ENCODE assay signal across 20 cellular contexts in the genomic region with DNA sequence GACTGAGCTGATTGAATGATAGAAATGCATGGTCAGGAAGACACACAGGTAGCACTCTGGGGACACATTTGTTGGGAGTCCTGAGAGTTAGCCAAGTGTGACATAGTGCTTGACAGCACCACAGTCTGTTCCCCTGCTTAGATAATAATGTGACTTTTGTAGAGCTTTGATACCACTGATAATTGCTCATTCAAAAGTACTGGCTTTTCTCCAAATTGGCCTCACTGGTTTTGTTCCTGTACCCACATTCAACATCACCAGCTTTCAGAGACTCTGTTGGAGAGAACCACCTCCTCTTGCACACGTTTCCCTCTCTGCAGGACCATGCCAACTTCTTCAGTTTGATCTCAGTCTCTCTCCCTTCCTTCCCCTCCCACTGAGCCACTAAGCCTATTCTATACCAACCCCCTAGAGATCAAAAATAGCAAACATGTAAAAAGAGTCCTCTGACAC. TPM values are rescaled to one million over a fixed set of nuclear protein-coding genes. Genes with fewer than 3 reads are reported as not detected.
DNase-seq lines count a peak whose midpoint lies in the region; ATAC-seq, FAIRE-seq and TF ChIP-seq lines count a peak whose summit lies in the region.
"Had no signal": no experiment of that assay in that cellular context is flagged by ENCODE, and none has a peak within 500 bp of the region (broad histone marks: within the 10 kb centered on the region; RNA-seq: fewer than 3 reads in every experiment).

No MANE protein-coding gene starts in this region.

- no peaks in the 10 kb centered on the region for H4K20me1 ChIP-seq in astrocyte (ENCODE audit: insufficient read depth, low read length)

- peak; percentile 16 for ATAC-seq in activated CD8-positive, alpha-beta memory T cell treated with anti-CD3 and anti-CD28 coated beads, Interleukin-2, amount 10 ng/mL, durations not matched to agents 7 days and 5 days
- peak; percentile 47 for ATAC-seq in stimulated activated naive CD8-positive, alpha-beta T cell treated with anti-CD3 and anti-CD28 coated beads, Interleukin-15, amount 100 ng/mL, for 72 hours
- ATAC-seq: heart left ventricle had no signal

- H3K27me3 ChIP-seq in astrocyte (ENCODE audit: insufficient read depth, low read length): peaks cover 2% of the 10 kb centered on the region
- H3K27me3 ChIP-seq: heart left ventricle had no signal

- H3K4me3 Mint-ChIP-seq in activated CD8-positive, alpha-beta memory T cell treated with anti-CD3 and anti-CD28 coated beads, Interleukin-2, amount 10 ng/mL, durations not matched to agents 7 days and 5 days: no peak overlapping the region
- no peak overlapping the region for H3K4me3 Mint-ChIP-seq in astrocyte (ENCODE audit: unreplicated experiment)
- peak overlapping the region; percentile 11 to 34 for H3K4me3 Mint-ChIP-seq in stimulated activated naive CD8-positive, alpha-beta T cell treated with anti-CD3 and anti-CD28 coated beads, Interleukin-15, amount 100 ng/mL, for 72 hours

- TF ChIP-seq POLR2A in GM12891 (IDR thresholded peaks at IDR 0.05; ENCODE audit: low read depth, low read length): no peak

- FAIRE-seq in astrocyte (lab: Jason Lieb, UNC): peak; percentile 32
- FAIRE-seq in GM12891 (lab: Jason Lieb, UNC): no peak
- FAIRE-seq: G401.6, GM18507 had no signal

- H2AFZ ChIP-seq in astrocyte (ENCODE audit: low read depth, low read length): no peak overlapping the region
- H2AFZ ChIP-seq: PC-9 had no signal

- peak overlapping the region; percentile 24 for H3K27ac Mint-ChIP-seq in activated CD8-positive, alpha-beta memory T cell treated with anti-CD3 and anti-CD28 coated beads, Interleukin-2, amount 10 ng/mL, durations not matched to agents 7 days and 5 days
- H3K27ac Mint-ChIP-seq in astrocyte (ENCODE audit: unreplicated experiment): no peak overlapping the region
- peak overlapping the region in 1 of 2 donors; percentile 75 for H3K27ac Mint-ChIP-seq in stimulated activated naive CD8-positive, alpha-beta T cell treated with anti-CD3 and anti-CD28 coated beads, Interleukin-15, amount 100 ng/mL, for 72 hours

- H3K27me3 Mint-ChIP-seq in activated CD8-positive, alpha-beta memory T cell treated with anti-CD3 and anti-CD28 coated beads, Interleukin-2, amount 10 ng/mL, durations not matched to agents 7 days and 5 days: no peaks in the 10 kb centered on the region
- H3K27me3 Mint-ChIP-seq in astrocyte (ENCODE audit: low read depth, unreplicated experiment): no peaks in the 10 kb centered on the region
- H3K27me3 Mint-ChIP-seq in stimulated activated naive CD8-positive, alpha-beta T cell treated with anti-CD3 and anti-CD28 coated beads, Interleukin-15, amount 100 ng/mL, for 72 hours: no peaks in the 10 kb centered on the region

- H3K36me3 ChIP-seq in astrocyte (ENCODE audit: insufficient read depth, low read length): no peaks in the 10 kb centered on the region
- H3K36me3 ChIP-seq: heart left ventricle had no signal

- DNase-seq in activated CD8-positive, alpha-beta memory T cell treated with anti-CD3 and anti-CD28 coated beads, Interleukin-2, amount 10 ng/mL, durations not matched to agents 7 days and 5 days: no peak
- no peak for DNase-seq in activated CD8-positive, alpha-beta memory T cell treated with anti-CD3 and anti-CD28 coated beads for 24 hours
- DNase-seq in NCI-H1105 treated with DMSO at 0.1 percent for 48 hours (lab: John Stamatoyannopoulos, UW) (peak; percentile 95), astrocyte (ENCODE audit: low read depth) (no peak), GM19240 (ENCODE audit: insufficient read length, low spot score) (no peak), SKM-1 (lab: John Stamatoyannopoulos, UW; ENCODE audit: unreplicated experiment) (no peak), GM12891 (ENCODE audit: insufficient read length, low spot score) (no peak)
- DNase-seq in stimulated activated naive CD8-positive, alpha-beta T cell treated with anti-CD3 and anti-CD28 coated beads, Interleukin-15, amount 100 ng/mL, for 72 hours: no peak
- DNase-seq: activated gamma-delta T cell treated with Interleukin-2 at 50 U/mL for 16 hours; cerebellar nuclear complex; GM23248; heart left ventricle; KG1; left cardiac atrium; NCI-H187; PC-9; stimulated activated CD4-positive, alpha-beta T cell treated with anti-CD3 and anti-CD28 coated beads, Interleukin-2, amount 100 ng/mL, for 24 hours; SW 1271 had no signal

- peaks cover 44% of the 10 kb centered on the region for H3K4me1 Mint-ChIP-seq in activated CD8-positive, alpha-beta memory T cell treated with anti-CD3 and anti-CD28 coated beads, Interleukin-2, amount 10 ng/mL, durations not matched to agents 7 days and 5 days
- peaks cover 15% of the 10 kb centered on the region for H3K4me1 Mint-ChIP-seq in astrocyte (ENCODE audit: low read depth, unreplicated experiment)
- peaks cover 70% of the 10 kb centered on the region for H3K4me1 Mint-ChIP-seq in stimulated activated naive CD8-positive, alpha-beta T cell treated with anti-CD3 and anti-CD28 coated beads, Interleukin-15, amount 100 ng/mL, for 72 hours

- H3K27ac ChIP-seq in astrocyte (ENCODE audit: low read depth, low read length): no peak overlapping the region
- H3K27ac ChIP-seq: GM23248, heart left ventricle, PC-9 had no signal

- H3K36me3 Mint-ChIP-seq in activated CD8-positive, alpha-beta memory T cell treated with anti-CD3 and anti-CD28 coated beads, Interleukin-2, amount 10 ng/mL, durations not matched to agents 7 days and 5 days: peaks cover 6% of the 10 kb centered on the region
- H3K36me3 Mint-ChIP-seq in astrocyte (ENCODE audit: low read depth, unreplicated experiment): no peaks in the 10 kb centered on the region

- TF ChIP-seq CTCF in astrocyte (IDR thresholded peaks at IDR 0.05; ENCODE audit: insufficient read depth, low read depth, low read length): no peak

- peaks cover 3% of the 10 kb centered on the region for H3K4me1 ChIP-seq in astrocyte (ENCODE audit: insufficient read depth, low read length)

- H3K4me3 ChIP-seq in astrocyte (ENCODE audit: insufficient read depth, low read depth, low read length): no peak overlapping the region
- H3K4me3 ChIP-seq: GM23248, heart left ventricle, PC-9 had no signal

- H3K79me2 ChIP-seq in astrocyte (ENCODE audit: insufficient read depth, low read length): no peaks in the 10 kb centered on the region

- H3K4me2 ChIP-seq in astrocyte (ENCODE audit: low read length): no peak overlapping the region
- H3K4me2 ChIP-seq: PC-9 had no signal

- H3K9me3 Mint-ChIP-seq in activated CD8-positive, alpha-beta memory T cell treated with anti-CD3 and anti-CD28 coated beads, Interleukin-2, amount 10 ng/mL, durations not matched to agents 7 days and 5 days (ENCODE audit: low read depth): no peaks in the 10 kb centered on the region
- H3K9me3 Mint-ChIP-seq in astrocyte (ENCODE audit: unreplicated experiment): no peaks in the 10 kb centered on the region
- peaks cover 0 to 2% of the 10 kb centered on the region in 2 donors for H3K9me3 Mint-ChIP-seq in stimulated activated naive CD8-positive, alpha-beta T cell treated with anti-CD3 and anti-CD28 coated beads, Interleukin-15, amount 100 ng/mL, for 72 hours

- no peaks in the 10 kb centered on the region for H3K9me3 ChIP-seq in astrocyte (ENCODE audit: insufficient read depth, low read depth, low read length)
- H3K9me3 ChIP-seq: heart left ventricle had no signal

- CTCF ChIA-PET in activated CD8-positive, alpha-beta memory T cell treated with anti-CD3 and anti-CD28 coated beads, Interleukin-2, amount 10 ng/mL, durations not matched to agents 7 days and 5 days (lab: Charles Lee): interaction anchor here (1.0 to 2.0 kb wide), 6 partner anchors 9 to 153 kb away, joined by 3 to 9 read pairs (median 3); no protein-coding TSS in a partner anchor

- H3K9ac ChIP-seq in astrocyte (ENCODE audit: low read length): no peak overlapping the region

TF ChIP-seq in GM12891, 5 proteins besides CTCF, POLR2A, EP300 and RAD21:
- TF ChIP-seq POLR2AphosphoS5 (IDR thresholded peaks at IDR 0.05; ENCODE audit: low read depth, low read length) (no peak), SPI1 (IDR thresholded peaks at IDR 0.05; ENCODE audit: low read depth, low read length) (no peak), POU2F2 (IDR thresholded peaks at IDR 0.05; ENCODE audit: low read depth, low read length) (no peak), PAX5 (IDR thresholded peaks at IDR 0.05; ENCODE audit: insufficient read depth, low read length, severe bottlenecking) (no peak), TAF1 (IDR thresholded peaks at IDR 0.05; ENCODE audit: low read depth, low read length) (no peak)

RNA-seq across cellular contexts. Expression of a gene that starts 52.5 kb away (rescaled TPM):
- 10 to 100 TPM; 10.4 to 30.7 TPM for total RNA-seq in activated CD8-positive, alpha-beta memory T cell treated with anti-CD3 and anti-CD28 coated beads, Interleukin-2, amount 10 ng/mL, durations not matched to agents 7 days and 5 days
- total RNA-seq in astrocyte: 5.6 and 10.8 TPM in 2 replicates
- polyA plus RNA-seq in GM12891 (2012; ENCODE audit: low read depth, missing spikeins): 0.98 TPM

Comparison
In these comparisons a context has a peak if more than half of its experiments do, and no peak if none do; other contexts are left out.
1. H3K4me3 Mint-ChIP-seq: peak in stimulated activated naive CD8-positive, alpha-beta T cell treated with anti-CD3 and anti-CD28 coated beads, Interleukin-15, amount 100 ng/mL, for 72 hours (2 of 2); none in activated CD8-positive, alpha-beta memory T cell treated with anti-CD3 and anti-CD28 coated beads, Interleukin-2, amount 10 ng/mL, durations not matched to agents 7 days and 5 days (single experiment) and astrocyte (single experiment).